Comparison of ENCODE assay signal across 20 cellular contexts in genomic region chr6:165805604-165806003, GRCh38.
DNase-seq lines count a peak whose midpoint lies in the region; ATAC-seq and TF ChIP-seq lines count a peak whose summit lies in the region.
"Had no signal": no experiment of that assay in that cellular context is flagged by ENCODE, and none has a peak within 500 bp of the region (broad histone marks: within the 10 kb centered on the region; RNA-seq: fewer than 3 reads in every experiment).

No MANE protein-coding gene starts in this region.

- ATAC-seq in left ventricle myocardium superior: peak; percentile 34
- ATAC-seq in GM21825 (IDR thresholded peaks at IDR 0.05; ENCODE audit: unreplicated experiment): no peak
- ATAC-seq: K562 had no signal

- H3K36me3 Mint-ChIP-seq in endothelial cell (ENCODE audit: low read depth, unreplicated experiment) (peaks cover 5% of the 10 kb centered on the region), neural crest cell (ENCODE audit: low read depth) (peaks cover 2% of the 10 kb centered on the region), type B pancreatic cell (peaks cover 4% of the 10 kb centered on the region)

- in situ Hi-C loops in GM13976 (cut with MboI; ENCODE audit: low sequenced_read_pairs, unreplicated experiment): no loop called here

- TF ChIP-seq CTCF in endothelial cell (IDR thresholded peaks at IDR 0.05; ENCODE audit: unreplicated experiment): no peak
- no peak for TF ChIP-seq CTCF in neural crest cell (conservative IDR thresholded peaks at IDR 0.05)
- TF ChIP-seq CTCF in type B pancreatic cell (conservative IDR thresholded peaks at IDR 0.05): no peak
- TF ChIP-seq CTCF in GM13976 (IDR thresholded peaks at IDR 0.05; ENCODE audit: borderline replicate concordance, control extremely low read depth, extremely low read depth, insufficient read depth, missing control alignments): no peak

- intact Hi-C loops in left ventricle myocardium superior (cut with micrococcal nuclease) (no loop called here), cardiac septum (cut with DNase I) (no loop called here)

- H3K9me3 Mint-ChIP-seq in endothelial cell (ENCODE audit: unreplicated experiment) (no peaks in the 10 kb centered on the region), neural crest cell (peaks cover 4% of the 10 kb centered on the region), type B pancreatic cell (peaks cover 8% of the 10 kb centered on the region)

- H3K4me1 Mint-ChIP-seq in endothelial cell (ENCODE audit: unreplicated experiment): peaks cover 9% of the 10 kb centered on the region
- peaks cover 6% of the 10 kb centered on the region for H3K4me1 Mint-ChIP-seq in neural crest cell
- peaks cover 11% of the 10 kb centered on the region for H3K4me1 Mint-ChIP-seq in type B pancreatic cell (ENCODE audit: unreplicated experiment)

- H3K4me3 Mint-ChIP-seq in endothelial cell (ENCODE audit: unreplicated experiment) (peak overlapping the region; percentile 47), neural crest cell (peak overlapping the region; percentile 59), type B pancreatic cell (peak overlapping the region; percentile 67)
- H3K4me3 Mint-ChIP-seq: CD4-positive, alpha-beta T cell had no signal

- H3K27ac Mint-ChIP-seq in endothelial cell (ENCODE audit: unreplicated experiment) (no peak overlapping the region), neural crest cell (ENCODE audit: unreplicated experiment) (no peak overlapping the region), type B pancreatic cell (no peak overlapping the region)
- H3K27ac Mint-ChIP-seq: CD4-positive, alpha-beta T cell had no signal

- DNase-seq in left ventricle myocardium superior: peak; percentile 37
- no peak for DNase-seq in cardiac septum (ENCODE audit: low spot score)
- no peak for DNase-seq in endothelial cell (ENCODE audit: low spot score)
- DNase-seq in neural crest cell (ENCODE audit: low read depth, low spot score): no peak
- no peak for DNase-seq in type B pancreatic cell (ENCODE audit: extremely low spot score, unreplicated experiment)
- no peak for DNase-seq in GM13976 (ENCODE audit: low spot score)
- no peak for DNase-seq in medulla oblongata (ENCODE audit: extremely low spot score)
- DNase-seq: 8988T; Caco-2; CD4-positive, alpha-beta T cell; DMS153; GF-D8; GOT3; NCI-H1105 treated with DMSO at 0.1 percent for 48 hours; NCI-H1694; NCI-H510A treated with DMSO at 0.1 percent for 48 hours; NCI-H774; SHP77 treated with DMSO at 0.1 percent for 48 hours had no signal

- H3K27me3 Mint-ChIP-seq in endothelial cell (ENCODE audit: unreplicated experiment) (peaks cover 10% of the 10 kb centered on the region), neural crest cell (ENCODE audit: low read depth) (peaks cover 72% of the 10 kb centered on the region), type B pancreatic cell (peaks cover 78% of the 10 kb centered on the region)
